13 cellular contexts compared by ENCODE assay signal in genomic region chr22:20962491-20962945, GRCh38. TPM values are rescaled to one million over a fixed set of nuclear protein-coding genes. Genes with fewer than 3 reads are reported as not detected.
DNase-seq lines count a peak whose midpoint lies in the region; ATAC-seq, FAIRE-seq and TF ChIP-seq lines count a peak whose summit lies in the region.
"Had no signal": no experiment of that assay in that cellular context is flagged by ENCODE, and none has a peak within 500 bp of the region (broad histone marks: within the 10 kb centered on the region; RNA-seq: fewer than 3 reads in every experiment).

No MANE protein-coding gene starts in this region.

- peaks cover 36% of the 10 kb centered on the region for H3K36me3 Mint-ChIP-seq in dendritic cell treated with granulocyte-macrophage colony-stimulating factor and Interleukin-4, amounts not matched to agents 40 ng/mL and 50 ng/mL, for 4 days (ENCODE audit: low read depth)
- H3K36me3 Mint-ChIP-seq: CD4-positive, alpha-beta memory T cell had no signal

- H3K4me1 Mint-ChIP-seq in dendritic cell treated with granulocyte-macrophage colony-stimulating factor and Interleukin-4, amounts not matched to agents 40 ng/mL and 50 ng/mL, for 4 days (ENCODE audit: low read depth), result peaks cover 54% of the 10 kb centered on the region

- WGBS in heart right ventricle, 2 donors, result 96 to 99% methylated on average over 6 of the region's 6 CpGs

- H3K4me1 ChIP-seq in heart right ventricle, result peaks cover 7 to 26% (median 12%) of the 10 kb centered on the region in 9 donors

- no peak for TF ChIP-seq CTCF in heart right ventricle (IDR thresholded peaks at IDR 0.05)

- intact Hi-C loops in cardiac septum (cut with DNase I) (no loop called here), heart right ventricle (cut with DNase I) (loop anchor here in 2 of 10 donors (5.0 to 10.0 kb wide), 3 partner anchors 48 to 92 kb away; partner anchors contain the start of gene CRKL (in 1 of the 2))
- intact Hi-C loops in dendritic cell treated with granulocyte-macrophage colony-stimulating factor and Interleukin-4, amounts not matched to agents 40 ng/mL and 50 ng/mL, for 4 days (cut with micrococcal nuclease), result no loop called here

- no peaks in the 10 kb centered on the region for H3K9me3 Mint-ChIP-seq in dendritic cell treated with granulocyte-macrophage colony-stimulating factor and Interleukin-4, amounts not matched to agents 40 ng/mL and 50 ng/mL, for 4 days
- H3K9me3 Mint-ChIP-seq: CD4-positive, alpha-beta memory T cell had no signal

- peaks cover 26% of the 10 kb centered on the region for H3K27me3 Mint-ChIP-seq in dendritic cell treated with granulocyte-macrophage colony-stimulating factor and Interleukin-4, amounts not matched to agents 40 ng/mL and 50 ng/mL, for 4 days

- H3K27ac ChIP-seq in heart right ventricle, result no peak overlapping the region
- H3K27ac ChIP-seq: GM23248 had no signal

- peak; percentile 76 for FAIRE-seq in urothelium cell line (lab: Jason Lieb, UNC)
- FAIRE-seq: H54 had no signal

- H3K4me3 ChIP-seq in heart right ventricle, result no peak overlapping the region
- H3K4me3 ChIP-seq: GM12878, GM23248 had no signal

- H3K9me3 ChIP-seq in heart right ventricle, result no peaks in the 10 kb centered on the region

- no peak for ATAC-seq in heart right ventricle
- no peak for ATAC-seq in GM18502 (IDR thresholded peaks at IDR 0.05; ENCODE audit: poor library complexity, unreplicated experiment)

- peaks cover 0 to 36% (median 16%) of the 10 kb centered on the region in 7 donors for H3K27me3 ChIP-seq in heart right ventricle

- no peak overlapping the region for H3K27ac Mint-ChIP-seq in dendritic cell treated with granulocyte-macrophage colony-stimulating factor and Interleukin-4, amounts not matched to agents 40 ng/mL and 50 ng/mL, for 4 days
- H3K27ac Mint-ChIP-seq: B cell had no signal

- no peaks in the 10 kb centered on the region for H3K36me3 ChIP-seq in heart right ventricle

- peak overlapping the region; percentile 60 for H3K4me3 Mint-ChIP-seq in dendritic cell treated with granulocyte-macrophage colony-stimulating factor and Interleukin-4, amounts not matched to agents 40 ng/mL and 50 ng/mL, for 4 days
- H3K4me3 Mint-ChIP-seq: B cell had no signal

- DNase-seq in cardiac septum (ENCODE audit: low spot score) (peak; percentile 29), heart right ventricle (no peak), urothelium cell line (ENCODE audit: low spot score) (no peak), foreskin melanocyte (no peak)
- DNase-seq: DMS79 had no signal

RNA-seq across cellular contexts. Expression of gene AIFM3, which starts 4.5 kb away (rescaled TPM):
- total RNA-seq in cardiac septum (0.54 TPM), heart right ventricle (1 to 10 TPM in 3 of 10 donors, under 1 TPM in 6, not detected in 1; 0.24 to 1.5 (median 0.50) TPM)
- polyA plus RNA-seq in heart right ventricle, result 1 to 10 TPM in 1 of 2 donors, under 1 TPM in 1; 0.29 to 1.5 TPM
- total RNA-seq: HT1080 had no signal
- polyA plus RNA-seq: CD4-positive, alpha-beta memory T cell; GM23248 had no signal

RNA-seq across cellular contexts. Expression of gene LZTR1, which starts 19.6 kb away (rescaled TPM):
- total RNA-seq in cardiac septum, result 33.0 TPM
- total RNA-seq in heart right ventricle, result 10 to 100 TPM; 14.7 to 32.5 (median 23.7) TPM
- 10 to 100 TPM; 25.0 to 36.5 TPM for polyA plus RNA-seq in heart right ventricle

RNA-seq across cellular contexts. Expression of gene THAP7, which starts 39.4 kb away (rescaled TPM):
- total RNA-seq in cardiac septum, result 18.2 TPM
- 10 to 100 TPM; 15.5 to 26.3 (median 17.5) TPM for total RNA-seq in heart right ventricle
- polyA plus RNA-seq in heart right ventricle, result 10 to 100 TPM; 29.3 to 54.9 TPM

RNA-seq across cellular contexts. Expression of gene CRKL, which starts 45.3 kb away (rescaled TPM):
- total RNA-seq in cardiac septum (55.5 TPM), heart right ventricle (10 to 100 TPM; 43.3 to 76.9 (median 56.5) TPM)
- 10 to 100 TPM; 19.2 to 33.7 TPM for polyA plus RNA-seq in heart right ventricle

RNA-seq across cellular contexts. Expression of gene P2RX6, which starts 52.4 kb away (rescaled TPM):
- total RNA-seq in cardiac septum, result 5.4 TPM
- 1 to 10 TPM in 9 of 10 donors, under 1 TPM in 1; 0.81 to 7.7 (median 3.9) TPM for total RNA-seq in heart right ventricle
- under 1 TPM; 0.07 to 0.80 TPM for polyA plus RNA-seq in heart right ventricle
